Comparison of ENCODE assay signal across 21 cellular contexts in genomic region chr11:59183768-59184167, GRCh38. TPM values are rescaled to one million over a fixed set of nuclear protein-coding genes. Genes with fewer than 3 reads are reported as not detected.
DNase-seq lines count a peak whose midpoint lies in the region; ATAC-seq and TF ChIP-seq lines count a peak whose summit lies in the region.
"Had no signal": no experiment of that assay in that cellular context is flagged by ENCODE, and none has a peak within 500 bp of the region (broad histone marks: within the 10 kb centered on the region; RNA-seq: fewer than 3 reads in every experiment).

No MANE protein-coding gene starts in this region.

- no peaks in the 10 kb centered on the region for H3K27me3 ChIP-seq in upper lobe of left lung
- H3K27me3 ChIP-seq: brain microvascular endothelial cell, heart right ventricle had no signal

- H3K36me3 Mint-ChIP-seq in nephron (ENCODE audit: low read depth), result peaks cover 57% of the 10 kb centered on the region
- H3K36me3 Mint-ChIP-seq: immature natural killer cell had no signal

- H3K36me3 ChIP-seq in upper lobe of left lung, result peaks cover 0 to 9% (median 0%) of the 10 kb centered on the region in 4 donors
- H3K36me3 ChIP-seq: brain microvascular endothelial cell, thoracic aorta had no signal

- POLR2A ChIA-PET in HEK293T (lab: Yijun Ruan, JAX), result no interaction called here

- peaks cover 39 to 50% (median 40%) of the 10 kb centered on the region in 4 donors for H3K4me1 ChIP-seq in upper lobe of left lung

- H3K4me1 Mint-ChIP-seq in nephron, result peaks cover 62% of the 10 kb centered on the region
- H3K4me1 Mint-ChIP-seq: immature natural killer cell had no signal

- no peak for TF ChIP-seq EP300 in upper lobe of left lung (IDR thresholded peaks at IDR 0.05)

- WGBS in upper lobe of left lung, 2 donors, result 67 to 100% methylated on average over 1 of the region's 1 CpG

- in situ Hi-C loops in astrocyte of the cerebellum (cut with HindIII; ENCODE audit: low sequenced_read_pairs), result no loop called here

- H3K9me3 Mint-ChIP-seq in nephron, result no peaks in the 10 kb centered on the region
- H3K9me3 Mint-ChIP-seq: dendritic cell treated with granulocyte-macrophage colony-stimulating factor and Interleukin-4, amounts not matched to agents 40 ng/mL and 50 ng/mL, for 4 days; immature natural killer cell had no signal

- peak overlapping the region; percentile 29 to 91 (median 86) for H3K27ac Mint-ChIP-seq in nephron
- H3K27ac Mint-ChIP-seq: activated naive CD8-positive, alpha-beta T cell; dendritic cell treated with granulocyte-macrophage colony-stimulating factor and Interleukin-4, amounts not matched to agents 40 ng/mL and 50 ng/mL, for 4 days; immature natural killer cell; memory B cell had no signal

- TF ChIP-seq CTCF in astrocyte of the cerebellum (IDR thresholded peaks at IDR 0.05; ENCODE audit: low read depth, low read length, missing control alignments), result no peak
- no peak for TF ChIP-seq CTCF in nephron (IDR thresholded peaks at IDR 0.05; ENCODE audit: unreplicated experiment in 3 of 3)
- no peak for TF ChIP-seq CTCF in upper lobe of left lung (IDR thresholded peaks at IDR 0.05)

- CTCF ChIA-PET in HEK293T (lab: Yijun Ruan, JAX), result no interaction called here

- H3K4me3 ChIP-seq in astrocyte of the cerebellum (ENCODE audit: low read depth, low read length), result no peak overlapping the region
- no peak overlapping the region for H3K4me3 ChIP-seq in upper lobe of left lung
- H3K4me3 ChIP-seq: heart right ventricle, thoracic aorta had no signal

- TF ChIP-seq POLR2A in upper lobe of left lung (IDR thresholded peaks at IDR 0.05), result no peak

- H3K9me3 ChIP-seq in upper lobe of left lung, result no peaks in the 10 kb centered on the region
- H3K9me3 ChIP-seq: thoracic aorta had no signal

- ATAC-seq in upper lobe of left lung (ENCODE audit: low FRiP score in 2 of 2), result peak in 1 of 2 donors; percentile 22
- no peak for ATAC-seq in HG02642 (IDR thresholded peaks at IDR 0.05; ENCODE audit: poor library complexity, unreplicated experiment)

- no peaks in the 10 kb centered on the region for H3K27me3 Mint-ChIP-seq in nephron (ENCODE audit: low read depth)
- H3K27me3 Mint-ChIP-seq: dendritic cell treated with granulocyte-macrophage colony-stimulating factor and Interleukin-4, amounts not matched to agents 40 ng/mL and 50 ng/mL, for 4 days; memory B cell had no signal

- peak overlapping the region in 1 of 3 experiments; percentile 39 for H3K4me3 Mint-ChIP-seq in nephron
- H3K4me3 Mint-ChIP-seq: activated naive CD8-positive, alpha-beta T cell; dendritic cell treated with granulocyte-macrophage colony-stimulating factor and Interleukin-4, amounts not matched to agents 40 ng/mL and 50 ng/mL, for 4 days; immature natural killer cell; memory B cell; nephron progenitor cell had no signal

- DNase-seq in astrocyte of the cerebellum (ENCODE audit: low read depth), result peak; percentile 11
- DNase-seq in fibroblast of the conjunctiva (ENCODE audit: low read depth), result peak; percentile 44
- DNase-seq in upper lobe of left lung, result no peak
- DNase-seq in HEK293T (ENCODE audit: extremely low spot score), result no peak
- DNase-seq in superior temporal gyrus (ENCODE audit: extremely low spot score), result no peak
- DNase-seq: activated CD4-positive, alpha-beta T cell treated with anti-CD3 and anti-CD28 coated beads for 1 hour; brain microvascular endothelial cell; heart right ventricle; immature natural killer cell; NCI-H1417; NCI-H524 treated with DMSO at 0.1 percent for 48 hours; nephron progenitor cell; SW 1271 had no signal

- H3K27ac ChIP-seq in upper lobe of left lung, result peak overlapping the region in 3 of 4 donors; percentile 73 to 82 (median 74)
- H3K27ac ChIP-seq: brain microvascular endothelial cell, thoracic aorta had no signal

TF ChIP-seq in HEK293T, 16 proteins besides CTCF, POLR2A, EP300 and RAD21:
- no peak for TF ChIP-seq ARNT (IDR thresholded peaks at IDR 0.05)
- no peak for TF ChIP-seq BHLHE40 (IDR thresholded peaks at IDR 0.05; ENCODE audit: borderline replicate concordance)
- no peak for TF ChIP-seq HDGF (IDR thresholded peaks at IDR 0.05; ENCODE audit: borderline replicate concordance)
- TF ChIP-seq LEF1 (IDR thresholded peaks at IDR 0.05; ENCODE audit: borderline replicate concordance), result no peak
- no peak for TF ChIP-seq TARDBP (IDR thresholded peaks at IDR 0.05)
- TF ChIP-seq FOXA1 (IDR thresholded peaks at IDR 0.05), result no peak
- no peak for TF ChIP-seq NFRKB (IDR thresholded peaks at IDR 0.05)
- TF ChIP-seq, protein P1, sequence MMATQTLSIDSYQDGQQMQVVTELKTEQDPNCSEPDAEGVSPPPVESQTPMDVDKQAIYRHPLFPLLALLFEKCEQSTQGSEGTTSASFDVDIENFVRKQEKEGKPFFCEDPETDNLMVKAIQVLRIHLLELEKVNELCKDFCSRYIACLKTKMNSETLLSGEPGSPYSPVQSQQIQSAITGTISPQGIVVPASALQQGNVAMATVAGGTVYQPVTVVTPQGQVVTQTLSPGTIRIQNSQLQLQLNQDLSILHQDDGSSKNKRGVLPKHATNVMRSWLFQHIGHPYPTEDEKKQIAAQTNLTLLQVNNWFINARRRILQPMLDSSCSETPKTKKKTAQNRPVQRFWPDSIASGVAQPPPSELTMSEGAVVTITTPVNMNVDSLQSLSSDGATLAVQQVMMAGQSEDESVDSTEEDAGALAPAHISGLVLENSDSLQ (IDR thresholded peaks at IDR 0.05), result no peak
- no peak for TF ChIP-seq FOXM1 (IDR thresholded peaks at IDR 0.05; ENCODE audit: borderline replicate concordance)
- TF ChIP-seq L3MBTL2 (conservative IDR thresholded peaks at IDR 0.05), result no peak
- no peak for TF ChIP-seq ZNF384 (IDR thresholded peaks at IDR 0.05)

RNA-seq across cellular contexts. Expression of gene DTX4, which starts 11.8 kb away (rescaled TPM):
- total RNA-seq in upper lobe of left lung, result 10 to 100 TPM; 33.4 to 58.7 (median 48.5) TPM

RNA-seq across cellular contexts. Expression of gene MPEG1, which starts 29.0 kb away (rescaled TPM):
- 10 to 100 TPM in 5 of 6 donors, 1 to 10 TPM in 1; 5.5 to 59.2 (median 25.1) TPM for total RNA-seq in upper lobe of left lung
- total RNA-seq: activated CD8-positive, alpha-beta memory T cell treated with anti-CD3 and anti-CD28 coated beads for 36 hours; pulmonary artery endothelial cell had no signal

RNA-seq across cellular contexts. Expression of gene FAM111A, which starts 41.1 kb away (rescaled TPM):
- 10 to 100 TPM; 29.9 to 78.6 (median 53.8) TPM for total RNA-seq in upper lobe of left lung

Comparison
In these comparisons a context has a peak if more than half of its experiments do, and no peak if none do; other contexts are left out.
1. DNase-seq: peak in astrocyte of the cerebellum (single experiment) and fibroblast of the conjunctiva (single experiment); none in upper lobe of left lung (0 of 2), HEK293T (single experiment) and superior temporal gyrus (single experiment).